2 cellular contexts compared by ENCODE assay signal in the genomic region with DNA sequence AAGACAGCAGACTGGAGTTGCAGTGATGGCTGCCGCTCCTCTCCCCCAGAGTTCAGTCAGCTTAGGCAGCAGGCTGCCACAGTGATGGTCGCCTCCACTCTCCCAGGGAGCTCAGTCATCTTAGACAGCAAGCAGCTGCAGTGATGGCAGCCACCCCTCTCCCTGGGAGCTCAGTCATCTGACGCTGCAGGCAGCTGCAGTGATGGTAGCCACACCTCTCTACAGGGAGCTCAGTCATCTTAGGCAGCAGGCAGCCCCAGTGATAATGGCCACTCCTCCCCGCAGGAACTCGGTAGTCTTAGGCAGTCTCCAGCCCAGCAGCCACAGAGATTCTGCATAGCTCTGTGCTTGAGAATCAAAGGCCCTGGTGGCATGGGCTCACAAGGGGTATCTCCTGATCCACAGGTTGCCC.
TF ChIP-seq lines count a peak whose summit lies in the region.

No MANE protein-coding gene starts in this region.

TF ChIP-seq in GM23338, 12 proteins besides CTCF, POLR2A, EP300 and RAD21:
- TF ChIP-seq, protein P1, sequence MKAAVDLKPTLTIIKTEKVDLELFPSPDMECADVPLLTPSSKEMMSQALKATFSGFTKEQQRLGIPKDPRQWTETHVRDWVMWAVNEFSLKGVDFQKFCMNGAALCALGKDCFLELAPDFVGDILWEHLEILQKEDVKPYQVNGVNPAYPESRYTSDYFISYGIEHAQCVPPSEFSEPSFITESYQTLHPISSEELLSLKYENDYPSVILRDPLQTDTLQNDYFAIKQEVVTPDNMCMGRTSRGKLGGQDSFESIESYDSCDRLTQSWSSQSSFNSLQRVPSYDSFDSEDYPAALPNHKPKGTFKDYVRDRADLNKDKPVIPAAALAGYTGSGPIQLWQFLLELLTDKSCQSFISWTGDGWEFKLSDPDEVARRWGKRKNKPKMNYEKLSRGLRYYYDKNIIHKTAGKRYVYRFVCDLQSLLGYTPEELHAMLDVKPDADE (IDR thresholded peaks at IDR 0.05), result no peak
- no peak for TF ChIP-seq CREB1 (CRISPR knock-in tag; IDR thresholded peaks at IDR 0.05; ENCODE audit: low read depth)
TF ChIP-seq in GM23338: peak in this region for 0.

TF ChIP-seq in H1, 55 proteins besides CTCF, POLR2A, EP300 and RAD21 (continued from another document):
- TF ChIP-seq SP4 (IDR thresholded peaks at IDR 0.05; ENCODE audit: low read length), result no peak
- no peak for TF ChIP-seq TAF1 (IDR thresholded peaks at IDR 0.05; ENCODE audit: low read depth, low read length)
- TF ChIP-seq CREB1 (IDR thresholded peaks at IDR 0.05), result no peak
- TF ChIP-seq, protein P2, sequence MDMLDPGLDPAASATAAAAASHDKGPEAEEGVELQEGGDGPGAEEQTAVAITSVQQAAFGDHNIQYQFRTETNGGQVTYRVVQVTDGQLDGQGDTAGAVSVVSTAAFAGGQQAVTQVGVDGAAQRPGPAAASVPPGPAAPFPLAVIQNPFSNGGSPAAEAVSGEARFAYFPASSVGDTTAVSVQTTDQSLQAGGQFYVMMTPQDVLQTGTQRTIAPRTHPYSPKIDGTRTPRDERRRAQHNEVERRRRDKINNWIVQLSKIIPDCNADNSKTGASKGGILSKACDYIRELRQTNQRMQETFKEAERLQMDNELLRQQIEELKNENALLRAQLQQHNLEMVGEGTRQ (IDR thresholded peaks at IDR 0.05; ENCODE audit: low read length), result no peak
- TF ChIP-seq HDAC2 (IDR thresholded peaks at IDR 0.05; ENCODE audit: borderline replicate concordance in 1 of 2, low read depth in 2 of 2, low read length in 2 of 2), result no peak
- no peak for TF ChIP-seq KDM5A (IDR thresholded peaks at IDR 0.05; ENCODE audit: low read length)
- TF ChIP-seq GTF2F1 (IDR thresholded peaks at IDR 0.05; ENCODE audit: borderline replicate concordance, low read depth, low read length), result no peak
- no peak for TF ChIP-seq EZH2 (IDR thresholded peaks at IDR 0.05; ENCODE audit: low read depth, low read length, severe bottlenecking)
- TF ChIP-seq YY1 (IDR thresholded peaks at IDR 0.05; ENCODE audit: low read depth, low read length), result no peak
- TF ChIP-seq, protein P3, sequence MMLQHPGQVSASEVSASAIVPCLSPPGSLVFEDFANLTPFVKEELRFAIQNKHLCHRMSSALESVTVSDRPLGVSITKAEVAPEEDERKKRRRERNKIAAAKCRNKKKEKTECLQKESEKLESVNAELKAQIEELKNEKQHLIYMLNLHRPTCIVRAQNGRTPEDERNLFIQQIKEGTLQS (IDR thresholded peaks at IDR 0.05; ENCODE audit: insufficient read depth, low read depth, low read length), result no peak
- TF ChIP-seq SP2 (IDR thresholded peaks at IDR 0.05; ENCODE audit: low read length), result no peak
- no peak for TF ChIP-seq KDM4A (IDR thresholded peaks at IDR 0.05; ENCODE audit: low read depth, low read length, severe bottlenecking)
- TF ChIP-seq FOSL1 (IDR thresholded peaks at IDR 0.05; ENCODE audit: insufficient read depth, low read depth, low read length), result no peak
